Comparison of ENCODE assay signal across 1 cellular context in the genomic region with DNA sequence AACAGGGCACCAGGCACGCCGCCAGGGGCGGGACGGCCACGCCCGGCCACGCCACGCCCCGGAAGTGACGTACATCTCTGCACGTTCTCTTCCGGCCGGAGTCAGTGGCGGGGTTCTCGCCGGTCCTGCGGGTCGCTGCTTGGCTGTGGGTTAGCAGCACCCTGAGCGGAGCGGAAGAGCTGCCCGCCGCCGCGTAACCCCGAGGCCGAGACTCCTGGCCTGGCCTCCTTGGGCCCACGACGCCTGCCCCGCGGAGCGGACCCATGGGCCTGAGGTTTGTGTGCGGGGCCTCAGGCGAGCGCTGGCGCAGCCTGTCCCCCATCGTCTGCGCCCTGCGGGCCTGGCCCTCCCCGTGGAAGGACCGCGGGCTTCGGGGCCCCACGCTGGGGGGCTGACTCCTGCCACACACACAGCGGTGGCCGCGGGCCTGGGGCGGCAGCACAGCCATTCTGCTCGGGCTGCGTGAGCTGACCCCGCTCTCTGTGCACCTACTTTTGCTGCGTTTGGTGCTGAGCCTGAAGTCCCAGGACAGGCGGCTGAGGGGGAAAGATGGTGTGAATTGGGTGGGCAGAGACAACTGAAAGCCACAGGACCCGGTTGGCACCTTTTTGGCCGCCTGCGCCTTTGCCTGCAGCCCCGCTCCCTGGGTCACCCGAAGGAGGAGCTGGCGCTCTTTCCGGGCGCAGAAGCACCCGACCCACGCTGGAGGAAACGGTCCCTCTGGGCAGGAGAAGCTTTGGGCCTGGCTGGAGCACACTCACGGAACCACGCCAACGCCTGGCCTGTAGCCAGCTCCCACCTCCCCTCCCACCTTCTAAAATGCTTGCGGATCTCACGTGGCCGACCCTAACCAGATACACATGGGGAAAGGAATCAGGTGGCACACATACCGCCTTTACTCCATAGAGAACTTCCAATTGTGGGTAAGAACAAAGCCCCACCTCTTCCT.
TF ChIP-seq lines count a peak whose summit lies in the region.

No MANE protein-coding gene starts in this region.

TF ChIP-seq in HepG2, 621 proteins besides CTCF, POLR2A, EP300 and RAD21 (continued from another document and continues in another):
- TF ChIP-seq, protein P1, sequence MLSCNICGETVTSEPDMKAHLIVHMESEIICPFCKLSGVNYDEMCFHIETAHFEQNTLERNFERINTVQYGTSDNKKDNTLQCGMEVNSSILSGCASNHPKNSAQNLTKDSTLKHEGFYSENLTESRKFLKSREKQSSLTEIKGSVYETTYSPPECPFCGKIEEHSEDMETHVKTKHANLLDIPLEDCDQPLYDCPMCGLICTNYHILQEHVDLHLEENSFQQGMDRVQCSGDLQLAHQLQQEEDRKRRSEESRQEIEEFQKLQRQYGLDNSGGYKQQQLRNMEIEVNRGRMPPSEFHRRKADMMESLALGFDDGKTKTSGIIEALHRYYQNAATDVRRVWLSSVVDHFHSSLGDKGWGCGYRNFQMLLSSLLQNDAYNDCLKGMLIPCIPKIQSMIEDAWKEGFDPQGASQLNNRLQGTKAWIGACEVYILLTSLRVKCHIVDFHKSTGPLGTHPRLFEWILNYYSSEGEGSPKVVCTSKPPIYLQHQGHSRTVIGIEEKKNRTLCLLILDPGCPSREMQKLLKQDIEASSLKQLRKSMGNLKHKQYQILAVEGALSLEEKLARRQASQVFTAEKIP (CRISPR knock-in tag; IDR thresholded peaks at IDR 0.05; ENCODE audit: borderline replicate concordance) = no peak
- TF ChIP-seq NFIC (IDR thresholded peaks at IDR 0.05; ENCODE audit: low read length) = no peak
- peak; percentile 79 for TF ChIP-seq GMEB1 (CRISPR knock-in tag; IDR thresholded peaks at IDR 0.05; ENCODE audit: borderline replicate concordance)
- peak; percentile 46; the same call in 1 of the 2 replicates for TF ChIP-seq SIN3B (IDR thresholded peaks at IDR 0.05; ENCODE audit: low read length)
- no peak for TF ChIP-seq MTF2 (CRISPR knock-in tag; IDR thresholded peaks at IDR 0.05; ENCODE audit: borderline replicate concordance)
- TF ChIP-seq, protein P2, sequence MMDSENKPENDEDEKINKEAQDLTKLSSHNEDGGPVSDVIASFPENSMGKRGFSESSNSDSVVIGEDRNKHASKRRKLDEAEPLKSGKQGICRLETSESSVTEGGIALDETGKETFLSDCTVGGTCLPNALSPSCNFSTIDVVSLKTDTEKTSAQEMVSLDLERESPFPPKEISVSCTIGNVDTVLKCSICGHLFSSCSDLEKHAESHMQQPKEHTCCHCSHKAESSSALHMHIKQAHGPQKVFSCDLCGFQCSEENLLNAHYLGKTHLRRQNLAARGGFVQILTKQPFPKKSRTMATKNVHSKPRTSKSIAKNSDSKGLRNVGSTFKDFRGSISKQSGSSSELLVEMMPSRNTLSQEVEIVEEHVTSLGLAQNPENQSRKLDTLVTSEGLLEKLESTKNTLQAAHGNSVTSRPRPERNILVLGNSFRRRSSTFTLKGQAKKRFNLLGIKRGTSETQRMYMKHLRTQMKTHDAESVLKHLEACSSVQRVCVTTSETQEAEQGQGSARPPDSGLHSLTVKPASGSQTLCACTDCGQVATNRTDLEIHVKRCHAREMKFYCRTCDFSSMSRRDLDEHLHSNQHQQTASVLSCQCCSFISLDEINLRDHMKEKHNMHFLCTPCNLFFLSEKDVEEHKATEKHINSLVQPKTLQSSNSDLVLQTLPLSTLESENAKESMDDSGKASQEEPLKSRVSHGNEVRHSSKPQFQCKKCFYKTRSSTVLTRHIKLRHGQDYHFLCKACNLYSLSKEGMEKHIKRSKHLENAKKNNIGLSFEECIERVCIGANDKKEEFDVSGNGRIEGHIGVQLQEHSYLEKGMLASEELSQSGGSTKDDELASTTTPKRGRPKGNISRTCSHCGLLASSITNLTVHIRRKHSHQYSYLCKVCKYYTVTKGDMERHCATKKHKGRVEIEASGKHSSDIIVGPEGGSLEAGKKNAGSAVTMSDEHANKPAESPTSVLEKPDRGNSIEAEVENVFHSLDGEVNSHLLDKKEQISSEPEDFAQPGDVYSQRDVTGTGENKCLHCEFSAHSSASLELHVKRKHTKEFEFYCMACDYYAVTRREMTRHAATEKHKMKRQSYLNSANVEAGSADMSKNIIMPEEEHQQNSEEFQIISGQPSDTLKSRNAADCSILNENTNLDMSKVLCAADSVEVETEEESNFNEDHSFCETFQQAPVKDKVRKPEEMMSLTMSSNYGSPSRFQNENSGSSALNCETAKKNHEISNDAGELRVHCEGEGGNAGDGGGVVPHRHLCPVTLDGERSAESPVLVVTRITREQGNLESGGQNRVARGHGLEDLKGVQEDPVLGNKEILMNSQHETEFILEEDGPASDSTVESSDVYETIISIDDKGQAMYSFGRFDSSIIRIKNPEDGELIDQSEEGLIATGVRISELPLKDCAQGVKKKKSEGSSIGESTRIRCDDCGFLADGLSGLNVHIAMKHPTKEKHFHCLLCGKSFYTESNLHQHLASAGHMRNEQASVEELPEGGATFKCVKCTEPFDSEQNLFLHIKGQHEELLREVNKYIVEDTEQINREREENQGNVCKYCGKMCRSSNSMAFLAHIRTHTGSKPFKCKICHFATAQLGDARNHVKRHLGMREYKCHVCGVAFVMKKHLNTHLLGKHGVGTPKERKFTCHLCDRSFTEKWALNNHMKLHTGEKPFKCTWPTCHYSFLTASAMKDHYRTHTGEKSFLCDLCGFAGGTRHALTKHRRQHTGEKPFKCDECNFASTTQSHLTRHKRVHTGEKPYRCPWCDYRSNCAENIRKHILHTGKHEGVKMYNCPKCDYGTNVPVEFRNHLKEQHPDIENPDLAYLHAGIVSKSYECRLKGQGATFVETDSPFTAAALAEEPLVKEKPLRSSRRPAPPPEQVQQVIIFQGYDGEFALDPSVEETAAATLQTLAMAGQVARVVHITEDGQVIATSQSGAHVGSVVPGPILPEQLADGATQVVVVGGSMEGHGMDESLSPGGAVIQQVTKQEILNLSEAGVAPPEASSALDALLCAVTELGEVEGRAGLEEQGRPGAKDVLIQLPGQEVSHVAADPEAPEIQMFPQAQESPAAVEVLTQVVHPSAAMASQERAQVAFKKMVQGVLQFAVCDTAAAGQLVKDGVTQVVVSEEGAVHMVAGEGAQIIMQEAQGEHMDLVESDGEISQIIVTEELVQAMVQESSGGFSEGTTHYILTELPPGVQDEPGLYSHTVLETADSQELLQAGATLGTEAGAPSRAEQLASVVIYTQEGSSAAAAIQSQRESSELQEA (CRISPR knock-in tag; IDR thresholded peaks at IDR 0.05; ENCODE audit: not compliant biosample characterization) = peak; percentile 78
- TF ChIP-seq ZNF124 (CRISPR knock-in tag; IDR thresholded peaks at IDR 0.05) = peak; percentile 6; the same call in 1 of the 2 replicates
- no peak; the same call in 1 of the 2 replicates for TF ChIP-seq ZNF253 (CRISPR knock-in tag; IDR thresholded peaks at IDR 0.05; ENCODE audit: borderline replicate concordance)
- TF ChIP-seq ZNF160 (CRISPR knock-in tag; IDR thresholded peaks at IDR 0.05) = no peak
- TF ChIP-seq NONO (IDR thresholded peaks at IDR 0.05) = no peak
- peak; percentile 79 for TF ChIP-seq NONO (CRISPR knock-in tag; conservative IDR thresholded peaks at IDR 0.05)
- no peak for TF ChIP-seq HHEX (CRISPR knock-in tag; IDR thresholded peaks at IDR 0.05)
- TF ChIP-seq, protein P3, sequence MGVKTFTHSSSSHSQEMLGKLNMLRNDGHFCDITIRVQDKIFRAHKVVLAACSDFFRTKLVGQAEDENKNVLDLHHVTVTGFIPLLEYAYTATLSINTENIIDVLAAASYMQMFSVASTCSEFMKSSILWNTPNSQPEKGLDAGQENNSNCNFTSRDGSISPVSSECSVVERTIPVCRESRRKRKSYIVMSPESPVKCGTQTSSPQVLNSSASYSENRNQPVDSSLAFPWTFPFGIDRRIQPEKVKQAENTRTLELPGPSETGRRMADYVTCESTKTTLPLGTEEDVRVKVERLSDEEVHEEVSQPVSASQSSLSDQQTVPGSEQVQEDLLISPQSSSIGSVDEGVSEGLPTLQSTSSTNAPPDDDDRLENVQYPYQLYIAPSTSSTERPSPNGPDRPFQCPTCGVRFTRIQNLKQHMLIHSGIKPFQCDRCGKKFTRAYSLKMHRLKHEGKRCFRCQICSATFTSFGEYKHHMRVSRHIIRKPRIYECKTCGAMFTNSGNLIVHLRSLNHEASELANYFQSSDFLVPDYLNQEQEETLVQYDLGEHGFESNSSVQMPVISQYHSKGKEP (CRISPR knock-in tag; IDR thresholded peaks at IDR 0.05) = peak; percentile 55; the same call in 1 of the 2 replicates
- TF ChIP-seq TRIM22 (IDR thresholded peaks at IDR 0.05) = no peak
- TF ChIP-seq TEAD3 (CRISPR knock-in tag; optimal IDR thresholded peaks at IDR 0.05; ENCODE audit: borderline replicate concordance) = peak; percentile 54
- 0 out of 2 replicates have a peak, but pooled peaks have one; percentile 27 for TF ChIP-seq HNRNPL (IDR thresholded peaks at IDR 0.05; ENCODE audit: low read depth, low read length)
- peak; percentile 34 for TF ChIP-seq YY1 (IDR thresholded peaks at IDR 0.05; ENCODE audit: insufficient read depth, insufficient replicate concordance, low read depth, low read length)
- TF ChIP-seq, protein P4, sequence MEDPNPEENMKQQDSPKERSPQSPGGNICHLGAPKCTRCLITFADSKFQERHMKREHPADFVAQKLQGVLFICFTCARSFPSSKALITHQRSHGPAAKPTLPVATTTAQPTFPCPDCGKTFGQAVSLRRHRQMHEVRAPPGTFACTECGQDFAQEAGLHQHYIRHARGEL (CRISPR knock-in tag; IDR thresholded peaks at IDR 0.05) = no peak
- TF ChIP-seq ZNF713 (CRISPR knock-in tag; IDR thresholded peaks at IDR 0.05) = no peak
- no peak for TF ChIP-seq GFI1 (CRISPR knock-in tag; IDR thresholded peaks at IDR 0.05; ENCODE audit: borderline replicate concordance)
- TF ChIP-seq, protein P5, sequence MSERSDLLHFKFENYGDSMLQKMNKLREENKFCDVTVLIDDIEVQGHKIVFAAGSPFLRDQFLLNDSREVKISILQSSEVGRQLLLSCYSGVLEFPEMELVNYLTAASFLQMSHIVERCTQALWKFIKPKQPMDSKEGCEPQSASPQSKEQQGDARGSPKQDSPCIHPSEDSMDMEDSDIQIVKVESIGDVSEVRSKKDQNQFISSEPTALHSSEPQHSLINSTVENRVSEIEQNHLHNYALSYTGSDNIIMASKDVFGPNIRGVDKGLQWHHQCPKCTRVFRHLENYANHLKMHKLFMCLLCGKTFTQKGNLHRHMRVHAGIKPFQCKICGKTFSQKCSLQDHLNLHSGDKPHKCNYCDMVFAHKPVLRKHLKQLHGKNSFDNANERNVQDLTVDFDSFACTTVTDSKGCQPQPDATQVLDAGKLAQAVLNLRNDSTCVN (CRISPR knock-in tag; IDR thresholded peaks at IDR 0.05; ENCODE audit: borderline replicate concordance) = no peak
- TF ChIP-seq, protein P6, sequence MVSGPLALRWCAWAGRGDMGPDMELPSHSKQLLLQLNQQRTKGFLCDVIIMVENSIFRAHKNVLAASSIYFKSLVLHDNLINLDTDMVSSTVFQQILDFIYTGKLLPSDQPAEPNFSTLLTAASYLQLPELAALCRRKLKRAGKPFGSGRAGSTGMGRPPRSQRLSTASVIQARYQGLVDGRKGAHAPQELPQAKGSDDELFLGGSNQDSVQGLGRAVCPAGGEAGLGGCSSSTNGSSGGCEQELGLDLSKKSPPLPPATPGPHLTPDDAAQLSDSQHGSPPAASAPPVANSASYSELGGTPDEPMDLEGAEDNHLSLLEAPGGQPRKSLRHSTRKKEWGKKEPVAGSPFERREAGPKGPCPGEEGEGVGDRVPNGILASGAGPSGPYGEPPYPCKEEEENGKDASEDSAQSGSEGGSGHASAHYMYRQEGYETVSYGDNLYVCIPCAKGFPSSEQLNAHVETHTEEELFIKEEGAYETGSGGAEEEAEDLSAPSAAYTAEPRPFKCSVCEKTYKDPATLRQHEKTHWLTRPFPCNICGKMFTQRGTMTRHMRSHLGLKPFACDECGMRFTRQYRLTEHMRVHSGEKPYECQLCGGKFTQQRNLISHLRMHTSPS (CRISPR knock-in tag; IDR thresholded peaks at IDR 0.05; ENCODE audit: low read depth) = no peak
- TF ChIP-seq ZFP90 (CRISPR knock-in tag; IDR thresholded peaks at IDR 0.05; ENCODE audit: borderline replicate concordance) = no peak
- TF ChIP-seq HES4 (CRISPR knock-in tag; IDR thresholded peaks at IDR 0.05; ENCODE audit: borderline replicate concordance) = peak; percentile 79
- TF ChIP-seq NRL (CRISPR knock-in tag; IDR thresholded peaks at IDR 0.05; ENCODE audit: borderline replicate concordance) = 0 out of 2 replicates have a peak, but pooled peaks have one; percentile 54
- TF ChIP-seq SAFB2 (CRISPR knock-in tag; IDR thresholded peaks at IDR 0.05; ENCODE audit: borderline replicate concordance, low read depth) = no peak
- TF ChIP-seq ZNF10 (CRISPR knock-in tag; IDR thresholded peaks at IDR 0.05; ENCODE audit: borderline replicate concordance, low read depth) = no peak
- no peak for TF ChIP-seq SYNCRIP (IDR thresholded peaks at IDR 0.05; ENCODE audit: insufficient read depth, low read depth, low read length)
- TF ChIP-seq TOE1 (CRISPR knock-in tag; IDR thresholded peaks at IDR 0.05) = no peak
- no peak for TF ChIP-seq BRCA1 (CRISPR knock-in tag; IDR thresholded peaks at IDR 0.05)
- TF ChIP-seq MATR3 (CRISPR knock-in tag; IDR thresholded peaks at IDR 0.05) = no peak
- TF ChIP-seq ZNF24 (IDR thresholded peaks at IDR 0.05) = no peak
- 0 out of 2 replicates have a peak, but pooled peaks have one; percentile 25 for TF ChIP-seq ZBTB7A (CRISPR knock-in tag; IDR thresholded peaks at IDR 0.05)
- TF ChIP-seq HOXA7 (CRISPR knock-in tag; IDR thresholded peaks at IDR 0.05) = no peak
- TF ChIP-seq, protein P7, sequence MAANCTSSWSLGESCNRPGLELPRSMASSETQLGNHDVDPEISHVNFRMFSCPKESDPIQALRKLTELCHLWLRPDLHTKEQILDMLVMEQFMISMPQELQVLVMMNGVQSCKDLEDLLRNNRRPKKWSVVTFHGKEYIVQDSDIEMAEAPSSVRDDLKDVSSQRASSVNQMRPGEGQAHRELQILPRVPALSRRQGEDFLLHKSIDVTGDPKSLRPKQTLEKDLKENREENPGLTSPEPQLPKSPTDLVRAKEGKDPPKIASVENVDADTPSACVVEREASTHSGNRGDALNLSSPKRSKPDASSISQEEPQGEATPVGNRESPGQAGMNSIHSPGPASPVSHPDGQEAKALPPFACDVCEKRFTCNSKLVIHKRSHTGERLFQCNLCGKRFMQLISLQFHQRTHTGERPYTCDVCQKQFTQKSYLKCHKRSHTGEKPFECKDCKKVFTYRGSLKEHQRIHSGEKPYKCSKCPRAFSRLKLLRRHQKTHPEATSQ (CRISPR knock-in tag; IDR thresholded peaks at IDR 0.05; ENCODE audit: borderline replicate concordance) = no peak
